ENCODE assay signal across 10 cellular contexts in the genomic region with DNA sequence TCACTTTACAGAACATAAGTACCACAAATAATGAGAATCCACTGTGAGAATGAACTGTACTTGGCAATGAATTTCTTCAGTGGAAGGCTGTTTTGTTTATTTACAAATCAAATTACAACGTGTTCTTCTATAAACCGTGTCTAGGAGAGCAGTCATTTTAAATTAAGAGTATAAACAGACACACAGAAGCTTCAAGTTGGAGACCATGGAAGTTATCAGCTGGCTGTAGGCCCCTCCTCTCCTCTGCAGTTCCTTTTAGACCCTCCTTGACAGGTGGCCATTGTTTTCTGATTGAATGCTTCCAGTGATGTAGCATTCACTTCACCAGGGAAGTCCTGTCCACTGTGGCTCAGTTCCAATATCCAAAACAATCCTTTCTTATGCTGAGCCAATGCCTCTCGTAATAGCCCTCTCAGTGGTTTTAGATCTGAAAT. TPM values are rescaled to one million over a fixed set of nuclear protein-coding genes. Genes with fewer than 3 reads are reported as not detected.
DNase-seq lines count a peak whose midpoint lies in the region; ATAC-seq, FAIRE-seq and TF ChIP-seq lines count a peak whose summit lies in the region.
"Had no signal": no experiment of that assay in that cellular context is flagged by ENCODE, and none has a peak within 500 bp of the region (broad histone marks: within the 10 kb centered on the region; RNA-seq: fewer than 3 reads in every experiment).

No MANE protein-coding gene starts in this region.

- TF ChIP-seq POLR2A in GM12878 (IDR thresholded peaks at IDR 0.05; ENCODE audit: low read depth, low read length) (no peak), GM12892 (IDR thresholded peaks at IDR 0.05; ENCODE audit: low read depth, low read length) (no peak)

- no peak overlapping the region for H3K9ac ChIP-seq in GM12878 (ENCODE audit: control insufficient read depth, insufficient read depth, low read length)

- WGBS in GM12878 (ENCODE audit: insufficient coverage, insufficient replicate concordance, low lambda C conversion rate, missing lambda C conversion rate): 62% methylated on average over 3 of the region's 3 CpGs

- no peaks in the 10 kb centered on the region for H3K27me3 ChIP-seq in GM12878 (replicated peaks in 1 of 2; ENCODE audit: control insufficient read depth in 2 of 2, insufficient read depth in 2 of 2, low read length in 1 of 2)
- H3K27me3 ChIP-seq: gastroesophageal sphincter had no signal

- H3K9me3 ChIP-seq in GM12878 (replicated peaks; ENCODE audit: control insufficient read depth, insufficient read depth, low read length): no peaks in the 10 kb centered on the region
- H3K9me3 ChIP-seq: gastroesophageal sphincter had no signal

- H2AFZ ChIP-seq in GM12878 (ENCODE audit: control insufficient read depth, low read depth, low read length): peak overlapping the region; percentile 41; the same call in 1 of the 2 replicates

- peak; percentile 42 for DNase-seq in NCI-H1105 (lab: John Stamatoyannopoulos, UW)
- no peak for DNase-seq in GM12878 (ENCODE audit: low read depth, low spot score)
- no peak for DNase-seq in left lobe of liver (ENCODE audit: low spot score)
- DNase-seq in NCI-H226: no peak
- DNase-seq in GM12892 (ENCODE audit: insufficient read length): no peak
- DNase-seq in RWPE1 (ENCODE audit: low spot score): no peak
- no peak for DNase-seq in HK-2 (ENCODE audit: unreplicated experiment)
- DNase-seq: naive B cell had no signal

- H3K4me2 ChIP-seq in GM12878 (ENCODE audit: control insufficient read depth, insufficient read depth): peak overlapping the region; percentile 17; the same call in 1 of the 2 replicates

- ATAC-seq in GM12878 (no peak), left lobe of liver (peak; percentile 68)
- ATAC-seq: gastroesophageal sphincter had no signal

- CTCF ChIA-PET in GM12878 (lab: Yijun Ruan, JAX) (interaction anchor here (1.7 kb wide), 1 partner anchor 128 kb away, joined by 5 read pairs; no protein-coding TSS in a partner anchor), RWPE1 (lab: Yijun Ruan, JAX) (interaction anchor here (0.6 kb wide), 1 partner anchor 675 kb away, joined by 3 read pairs; no protein-coding TSS in a partner anchor)

- H3K4me3 ChIP-seq in GM12878: no peak overlapping the region
- H3K4me3 ChIP-seq: gastroesophageal sphincter had no signal

- no peaks in the 10 kb centered on the region for H3K79me2 ChIP-seq in GM12878 (ENCODE audit: control insufficient read depth, insufficient read depth, low read length)

- RAD21 ChIA-PET in GM12878 (lab: Charles Lee; ENCODE audit: unreplicated experiment): interaction anchor here (1.0 to 1.8 kb wide), 5 partner anchors 18 to 72 kb away, joined by 3 to 6 read pairs (median 3); no protein-coding TSS in a partner anchor

- H3K4me1 ChIP-seq in GM12878 (ENCODE audit: control insufficient read depth, insufficient read depth, low read length): peaks cover 71% of the 10 kb centered on the region

- in situ Hi-C loops in GM12878 (cut with MboI): no loop called here

- no peaks in the 10 kb centered on the region for H4K20me1 ChIP-seq in GM12878 (ENCODE audit: control insufficient read depth, insufficient read depth)

- H3K36me3 ChIP-seq in GM12878 (ENCODE audit: control insufficient read depth in 2 of 2, insufficient read depth in 2 of 2, low read length in 1 of 2): no peaks in the 10 kb centered on the region
- H3K36me3 ChIP-seq: gastroesophageal sphincter had no signal

- intact Hi-C loops in GM12878 (cut with micrococcal nuclease; ENCODE audit: unreplicated experiment): no loop called here

- POLR2A ChIA-PET in GM12878 (lab: Charles Lee): interaction anchor here (0.6 to 2.0 kb wide), 4 partner anchors 8 to 92 kb away, joined by 3 to 6 read pairs (median 4); no protein-coding TSS in a partner anchor
- POLR2A ChIA-PET in RWPE1 (lab: Yijun Ruan, JAX; ENCODE audit: low non-redundant PET): no interaction called here

- H3K27ac ChIP-seq in C4-2B (peak overlapping the region; percentile 76; the same call in 1 of the 2 replicates), GM12878 (ENCODE audit: control insufficient read depth, insufficient read depth) (peak overlapping the region; percentile 67), RWPE1 (no peak overlapping the region)

- FAIRE-seq in GM12878 (lab: Jason Lieb, UNC) (no peak), GM12892 (lab: Jason Lieb, UNC) (no peak)

- no peak for TF ChIP-seq CTCF in C4-2B (conservative IDR thresholded peaks at IDR 0.05)
- TF ChIP-seq CTCF in GM12878 (IDR thresholded peaks at IDR 0.05 in 2 of 3, conservative IDR thresholded peaks at IDR 0.05 in 1 of 3; ENCODE audit: control insufficient read depth in 2 of 3, extremely low read depth in 1 of 3, insufficient read depth in 1 of 3, low read depth in 3 of 3, low read length in 3 of 3): no peak
- no peak for TF ChIP-seq CTCF in RWPE1 (conservative IDR thresholded peaks at IDR 0.05; ENCODE audit: low read depth)

- no TSS peak for BruUV-seq in GM12878 (replicated peaks; lab: Mats Ljungman, UMichigan)

- no peak for TF ChIP-seq RAD21 in GM12878 (IDR thresholded peaks at IDR 0.05; ENCODE audit: insufficient read depth, low read depth, low read length)

- TF ChIP-seq EP300 in GM12878 (IDR thresholded peaks at IDR 0.05; ENCODE audit: borderline replicate concordance in 1 of 2, control insufficient read depth in 1 of 2, low read depth in 2 of 2, low read length in 2 of 2): no peak

- SMC1A ChIA-PET in GM12878 (lab: Charles Lee; ENCODE audit: uncharacterized antibody, unreplicated experiment): interaction anchor here (1.0 to 2.2 kb wide), 7 partner anchors 9 to 368 kb away, joined by 3 to 22 read pairs (median 4); no protein-coding TSS in a partner anchor

TF ChIP-seq in GM12878, 131 proteins besides CTCF, POLR2A, EP300 and RAD21 (continues in another document):
- TF ChIP-seq ZBED1 (IDR thresholded peaks at IDR 0.05; ENCODE audit: borderline replicate concordance): no peak

RNA-seq across cellular contexts. Expression of gene MAPK6, which starts 7.3 kb away (rescaled TPM):
- total RNA-seq in GM12878 (2013; cell fraction: nucleolus; rRNA removed): 80.8 and 88.1 TPM in 2 replicates
- total RNA-seq in GM12878 (2014; rRNA removed) (52.6 and 59.6 TPM in 2 replicates), GM12878 (2014; rRNA removed; fragmentation: Illumina TruSeq; extraction: Trizol) (69.8 and 71.0 TPM in 2 replicates), GM12878 (2021) (72.6 TPM in 2 replicates), left lobe of liver (20.0 TPM)
- polyA plus RNA-seq in GM12878 (2011; ENCODE audit: low read depth): 24.7 TPM
- polyA plus RNA-seq in GM12878 (2011; rRNA removed) (100 and 162 TPM in 2 replicates), GM12878 (2014; fragmentation: Illumina TruSeq; extraction: Trizol) (62.6 and 76.2 TPM in 2 replicates), GM12878 (2014; fragmentation: Nextera tagmentation; extraction: Ambion mirVana) (10 to 100 TPM; 20.6 to 23.4 TPM), GM12878 (2014; rRNA removed) (28.0 and 35.6 TPM in 2 replicates), GM12878 (2016; fragmentation: Nextera tagmentation; extraction: Ambion mirVana) (10 to 100 TPM; 47.5 to 52.5 TPM)
- polyA plus RNA-seq in GM12878 (2011; cell fraction: cytosol; rRNA removed): 32.0 and 38.4 TPM in 2 replicates
- 28.7 and 36.7 TPM in 2 replicates for polyA plus RNA-seq in GM12878 (2011; cell fraction: nucleus; rRNA removed)
- polyA plus RNA-seq in GM12878 (2012): 24.5 and 34.8 TPM in 2 replicates
- polyA minus RNA-seq in GM12878 (2011; rRNA and poly(A)+ RNA removed): 77.4 and 116 TPM in 2 replicates
- 37.0 and 41.8 TPM in 2 replicates for polyA minus RNA-seq in GM12878 (2011; cell fraction: cytosol; rRNA and poly(A)+ RNA removed)
- 19.3 and 25.4 TPM in 2 replicates for polyA minus RNA-seq in GM12878 (2011; cell fraction: nucleus; rRNA and poly(A)+ RNA removed)
- 48.3 TPM for polyA plus RNA-seq in GM12892 (2012; ENCODE audit: missing spikeins)

RNA-seq across cellular contexts. Expression of gene LEO1, which starts 40.1 kb away (rescaled TPM):
- total RNA-seq in GM12878 (2013; cell fraction: nucleolus; rRNA removed): 71.0 and 71.5 TPM in 2 replicates
- total RNA-seq in GM12878 (2014; rRNA removed) (23.7 and 28.6 TPM in 2 replicates), GM12878 (2014; rRNA removed; fragmentation: Illumina TruSeq; extraction: Trizol) (45.1 and 46.1 TPM in 2 replicates), GM12878 (2021) (23.0 and 23.6 TPM in 2 replicates), left lobe of liver (10.1 TPM)
- 14.7 TPM for polyA plus RNA-seq in GM12878 (2011; ENCODE audit: low read depth)
- polyA plus RNA-seq in GM12878 (2011; rRNA removed) (13.6 and 15.8 TPM in 2 replicates), GM12878 (2014; fragmentation: Illumina TruSeq; extraction: Trizol) (50.6 and 62.8 TPM in 2 replicates), GM12878 (2014; fragmentation: Nextera tagmentation; extraction: Ambion mirVana) (10 to 100 TPM; 29.5 to 35.2 TPM), GM12878 (2014; rRNA removed) (23.8 and 25.8 TPM in 2 replicates), GM12878 (2016; fragmentation: Nextera tagmentation; extraction: Ambion mirVana) (10 to 100 TPM; 45.6 to 47.8 TPM)
- 3.6 and 4.8 TPM in 2 replicates for polyA plus RNA-seq in GM12878 (2011; cell fraction: cytosol; rRNA removed)
- polyA plus RNA-seq in GM12878 (2011; cell fraction: nucleus; rRNA removed): 5.4 and 8.5 TPM in 2 replicates
- 18.5 and 23.9 TPM in 2 replicates for polyA plus RNA-seq in GM12878 (2012)
- polyA minus RNA-seq in GM12878 (2011; rRNA and poly(A)+ RNA removed): 9.0 and 9.4 TPM in 2 replicates
- polyA minus RNA-seq in GM12878 (2011; cell fraction: cytosol; rRNA and poly(A)+ RNA removed): 5.3 and 6.5 TPM in 2 replicates
- polyA minus RNA-seq in GM12878 (2011; cell fraction: nucleus; rRNA and poly(A)+ RNA removed): 5.7 and 7.3 TPM in 2 replicates
- 26.9 TPM for polyA plus RNA-seq in GM12892 (2012; ENCODE audit: missing spikeins)
